ENCODE assay signal across 27 cellular contexts in genomic region chr9:130944510-130945058, GRCh38. TPM values are rescaled to one million over a fixed set of nuclear protein-coding genes. Genes with fewer than 3 reads are reported as not detected.
DNase-seq lines count a peak whose midpoint lies in the region; ATAC-seq and TF ChIP-seq lines count a peak whose summit lies in the region.
"Had no signal": no experiment of that assay in that cellular context is flagged by ENCODE, and none has a peak within 500 bp of the region (broad histone marks: within the 10 kb centered on the region; RNA-seq: fewer than 3 reads in every experiment).

No MANE protein-coding gene starts in this region.

- TF ChIP-seq POLR2A in testis (IDR thresholded peaks at IDR 0.05): no peak

- peaks cover 64% of the 10 kb centered on the region for H3K27me3 Mint-ChIP-seq in CD4-positive, alpha-beta T cell

- no peak for TF ChIP-seq CTCF in testis (IDR thresholded peaks at IDR 0.05)
- no peak for TF ChIP-seq CTCF in CD4-positive, alpha-beta T cell (IDR thresholded peaks at IDR 0.05)

- DNase-seq in NCI-H748 (lab: John Stamatoyannopoulos, UW; ENCODE audit: unreplicated experiment) (peak; percentile 35), NCI-H748 treated with DMSO at 0.1 percent for 48 hours (lab: John Stamatoyannopoulos, UW) (no peak), H7 (peak; percentile 58), NCI-H345 treated with DMSO at 0.1 percent for 48 hours (lab: John Stamatoyannopoulos, UW; ENCODE audit: unreplicated experiment) (peak; percentile 24), islet precursor cell (peak; percentile 37), testis (no peak), NCI-H1694 treated with DMSO at 0.1 percent for 48 hours (lab: John Stamatoyannopoulos, UW) (no peak)
- no peak for DNase-seq in CD4-positive, alpha-beta T cell
- DNase-seq: Caco-2; CD4-positive, CD25-positive, alpha-beta regulatory T cell; DMS79 treated with DMSO at 0.1 percent for 48 hours; GF-D8; IMR-90; NCI-H1092; NCI-H1417 treated with DMSO at 0.1 percent for 48 hours; NCI-H1930; NCI-H2107; NCI-H446 treated with DMSO at 0.1 percent for 48 hours; SHP77; T-helper 9 cell had no signal

- CTCF ChIA-PET in CD4-positive, alpha-beta T cell (lab: Charles Lee): no interaction called here

- H3K36me3 ChIP-seq in H7 (replicated peaks; ENCODE audit: control insufficient read depth, insufficient read depth, low read length): no peaks in the 10 kb centered on the region
- H3K36me3 ChIP-seq in testis (ENCODE audit: low read depth, missing control alignments): no peaks in the 10 kb centered on the region
- H3K36me3 ChIP-seq: BLaER1 had no signal

- intact Hi-C loops in testis (cut with DNase I; ENCODE audit: low total_unique reads): loop anchor here (10.0 kb wide), 1 partner anchor 240 kb away; no protein-coding TSS in a partner anchor
- intact Hi-C loops in CD4-positive, alpha-beta T cell (cut with DNase I, micrococcal nuclease): no loop called here

- H3K36me3 Mint-ChIP-seq in CD4-positive, alpha-beta T cell (ENCODE audit: low read depth): no peaks in the 10 kb centered on the region
- H3K36me3 Mint-ChIP-seq: CD4-positive, CD25-positive, alpha-beta regulatory T cell had no signal

- 69 to 79% methylated on average over 3 of the region's 3 CpGs for WGBS in testis, 2 donors

- no peaks in the 10 kb centered on the region for H3K9me3 Mint-ChIP-seq in CD4-positive, alpha-beta T cell
- H3K9me3 Mint-ChIP-seq: T-helper 1 cell treated with Interleukin-12 subunit alpha and Interleukin-12 subunit beta and Interleukin-4 antibody, amounts not matched to agents 30 μg/mL and 1 μg/mL, for 36 hours had no signal

- H3K4me3 Mint-ChIP-seq in CD4-positive, alpha-beta T cell: no peak overlapping the region
- H3K4me3 Mint-ChIP-seq: CD4-positive, CD25-positive, alpha-beta regulatory T cell; T-helper 1 cell treated with Interleukin-12 subunit alpha and Interleukin-12 subunit beta and Interleukin-4 antibody, amounts not matched to agents 30 μg/mL and 1 μg/mL, for 36 hours had no signal

- ATAC-seq in CD4-positive, alpha-beta T cell (ENCODE audit: poor library complexity): no peak
- ATAC-seq: Panc1 had no signal

- peaks cover 9% of the 10 kb centered on the region for H3K4me1 Mint-ChIP-seq in CD4-positive, alpha-beta T cell (ENCODE audit: low read depth)

- H3K4me3 ChIP-seq in H7 (ENCODE audit: insufficient read depth, low read depth, low read length) (no peak overlapping the region), testis (no peak overlapping the region)
- H3K4me3 ChIP-seq: BLaER1 had no signal

- H3K9me3 ChIP-seq in testis: no peaks in the 10 kb centered on the region
- no peaks in the 10 kb centered on the region for H3K9me3 ChIP-seq in CD4-positive, alpha-beta T cell (ENCODE audit: control insufficient read depth, low read length)
- H3K9me3 ChIP-seq: Caco-2 had no signal

- H3K27ac Mint-ChIP-seq in CD4-positive, alpha-beta T cell: no peak overlapping the region
- H3K27ac Mint-ChIP-seq: T-helper 1 cell treated with Interleukin-12 subunit alpha and Interleukin-12 subunit beta and Interleukin-4 antibody, amounts not matched to agents 30 μg/mL and 1 μg/mL, for 36 hours had no signal

- POLR2A ChIA-PET in CD4-positive, alpha-beta T cell (lab: Charles Lee): no interaction called here

- H3K27me3 ChIP-seq in H7 (ENCODE audit: control insufficient read depth, insufficient read depth, low read length) (peaks cover 16% of the 10 kb centered on the region), testis (no peaks in the 10 kb centered on the region)
- H3K27me3 ChIP-seq in CD4-positive, alpha-beta T cell (ENCODE audit: control insufficient read depth, insufficient read depth, low read length): peaks cover 24% of the 10 kb centered on the region

- peaks cover 4% of the 10 kb centered on the region for H3K4me1 ChIP-seq in testis

- no peak overlapping the region for H3K27ac ChIP-seq in testis
- no peak overlapping the region for H3K27ac ChIP-seq in CD4-positive, alpha-beta T cell (ENCODE audit: low read depth, low read length)
- H3K27ac ChIP-seq: BLaER1 had no signal

RNA-seq across cellular contexts. Expression of gene FIBCD1, which starts 5.5 kb away (rescaled TPM):
- total RNA-seq in H7 (2014; rRNA removed; shearing (Covaris generic)): 6.1 and 6.2 TPM in 2 replicates
- total RNA-seq in testis: 10 to 100 TPM; 29.1 to 33.5 TPM
- polyA plus RNA-seq in testis (ENCODE audit: insufficient read depth, low read depth, low replicate concordance): 20.8 TPM
- not detected for total RNA-seq in CD4-positive, alpha-beta T cell
- total RNA-seq: Caco-2; CD4-positive, CD25-positive, alpha-beta regulatory T cell had no signal
- polyA plus RNA-seq: CD4-positive, CD25-positive, alpha-beta regulatory T cell had no signal

RNA-seq across cellular contexts. Expression of gene QRFP, which starts 48.0 kb away (rescaled TPM):
- total RNA-seq in H7 (2014; rRNA removed; shearing (Covaris generic)): not detected in 2 replicates
- total RNA-seq in testis: under 1 TPM in 1 of 2 donors, not detected in 1; 0.24 TPM
- not detected for polyA plus RNA-seq in testis (ENCODE audit: insufficient read depth, low read depth, low replicate concordance)
- not detected for total RNA-seq in CD4-positive, alpha-beta T cell
- total RNA-seq: A172; Caco-2; CD4-positive, CD25-positive, alpha-beta regulatory T cell; H4; IMR-90; SK-MEL-5 had no signal
- polyA plus RNA-seq: AG04450; CD4-positive, CD25-positive, alpha-beta regulatory T cell; IMR-90 had no signal

Comparison
In these comparisons a context has a peak if more than half of its experiments do, and no peak if none do; other contexts are left out.
1. DNase-seq: peak in NCI-H748 (single experiment), H7 (single experiment), NCI-H345 treated with DMSO at 0.1 percent for 48 hours (single experiment) and islet precursor cell (single experiment); none in NCI-H748 treated with DMSO at 0.1 percent for 48 hours (single experiment), testis (single experiment), CD4-positive, alpha-beta T cell (0 of 10) and NCI-H1694 treated with DMSO at 0.1 percent for 48 hours (single experiment).